Comparison of ENCODE assay signal across 23 cellular contexts in genomic region chr7:38890597-38890996, GRCh38. TPM values are rescaled to one million over a fixed set of nuclear protein-coding genes. Genes with fewer than 3 reads are reported as not detected.
DNase-seq lines count a peak whose midpoint lies in the region; ATAC-seq, FAIRE-seq and TF ChIP-seq lines count a peak whose summit lies in the region.
"Had no signal": no experiment of that assay in that cellular context is flagged by ENCODE, and none has a peak within 500 bp of the region (broad histone marks: within the 10 kb centered on the region; RNA-seq: fewer than 3 reads in every experiment).

No MANE protein-coding gene starts in this region.

- H4K20me1 ChIP-seq in K562 (replicated peaks; ENCODE audit: control insufficient read depth, insufficient read depth, low read length), result no peaks in the 10 kb centered on the region
- H4K20me1 ChIP-seq: BLaER1 had no signal

- peaks cover 3% of the 10 kb centered on the region; the same call in 1 of the 2 replicates for H3K36me3 Mint-ChIP-seq in WTC11

- H3K9me3 ChIP-seq in HEK293 (ENCODE audit: control insufficient read depth, insufficient read depth, low read depth, low read length) (no peaks in the 10 kb centered on the region), K562 (replicated peaks; ENCODE audit: control insufficient read depth, insufficient read depth, low read depth, low read length) (no peaks in the 10 kb centered on the region; the same call in 1 of the 2 replicates)
- H3K9me3 ChIP-seq: BE2C had no signal

- 69% methylated on average over 6 of the region's 6 CpGs for WGBS in K562 (ENCODE audit: insufficient coverage, low coverage, missing lambda C conversion rate)

- POLR2A ChIA-PET in HEK293 (lab: Yijun Ruan, JAX) (no interaction called here), WTC11 (lab: Charles Lee) (no interaction called here), K562 (lab: Yijun Ruan, JAX) (no interaction called here), GM10248 (lab: Yijun Ruan, JAX) (no interaction called here)

- no peak for TF ChIP-seq POLR2A in K562 (conservative IDR thresholded peaks at IDR 0.05)

- H3K9ac ChIP-seq in K562 (ENCODE audit: insufficient read depth in 1 of 2, low read depth in 2 of 2, low read length in 2 of 2), result no peak overlapping the region
- H3K9ac ChIP-seq: BLaER1 had no signal

- no peaks in the 10 kb centered on the region for H3K27me3 ChIP-seq in K562 (ENCODE audit: control insufficient read depth in 2 of 2, insufficient read depth in 2 of 2, low read length in 2 of 2)
- H3K27me3 ChIP-seq: BE2C, BLaER1 had no signal

- no peak overlapping the region for H3K27ac Mint-ChIP-seq in WTC11
- H3K27ac Mint-ChIP-seq: CD14-positive monocyte; CD4-positive, alpha-beta memory T cell; CD4-positive, CD25-positive, alpha-beta regulatory T cell had no signal

- H3K79me2 ChIP-seq in K562 (ENCODE audit: control insufficient read depth, insufficient read depth, low read length), result no peaks in the 10 kb centered on the region

- TF ChIP-seq EP300 in K562 (IDR thresholded peaks at IDR 0.05; ENCODE audit: low read length), result no peak

- peaks cover 34% of the 10 kb centered on the region for H3K4me1 Mint-ChIP-seq in WTC11

- H3K27ac ChIP-seq in HEK293 (ENCODE audit: extremely low read depth, low read depth, low read length) (no peak overlapping the region), K562 (ENCODE audit: extremely low read depth, low read depth, low read length) (no peak overlapping the region)
- H3K27ac ChIP-seq: BLaER1 had no signal

- ATAC-seq in WTC11 (no peak), K562 (no peak)

- no peak overlapping the region for H3K4me2 ChIP-seq in K562 (ENCODE audit: insufficient read depth, low read length)
- H3K4me2 ChIP-seq: BLaER1 had no signal

- no peak for TF ChIP-seq CTCF in HEK293 (tag by site-specific recombination; IDR thresholded peaks at IDR 0.05)
- TF ChIP-seq CTCF in WTC11 (IDR thresholded peaks at IDR 0.05), result no peak
- no peak for TF ChIP-seq CTCF in K562 (IDR thresholded peaks at IDR 0.05 in 2 of 3, conservative IDR thresholded peaks at IDR 0.05 in 1 of 3; ENCODE audit: insufficient read depth in 2 of 3, low read depth in 1 of 3, low read length in 3 of 3)
- TF ChIP-seq CTCF in GM10248 (IDR thresholded peaks at IDR 0.05; ENCODE audit: control extremely low read depth, extremely low read depth, low read depth, missing control alignments), result no peak

- H3K4me3 ChIP-seq in HEK293 (ENCODE audit: low read depth, low read length), result no peak overlapping the region
- no peak overlapping the region for H3K4me3 ChIP-seq in K562
- H3K4me3 ChIP-seq: BLaER1 had no signal

- FAIRE-seq in K562 (lab: Jason Lieb, UNC), result no peak
- FAIRE-seq: A204.1 had no signal

- in situ Hi-C loops in K562 (cut with MboI), result no loop called here

- no peaks in the 10 kb centered on the region for H3K27me3 Mint-ChIP-seq in WTC11 (ENCODE audit: low read depth)
- H3K27me3 Mint-ChIP-seq: CD4-positive, alpha-beta memory T cell; CD4-positive, CD25-positive, alpha-beta regulatory T cell; CD8-positive, alpha-beta memory T cell had no signal

- H2AFZ ChIP-seq in K562 (ENCODE audit: low read depth, low read length), result no peak overlapping the region

- H3K4me3 Mint-ChIP-seq in WTC11, result no peak overlapping the region
- H3K4me3 Mint-ChIP-seq: CD14-positive monocyte; CD4-positive, alpha-beta memory T cell; CD4-positive, CD25-positive, alpha-beta regulatory T cell; CD8-positive, alpha-beta memory T cell had no signal

- intact Hi-C loops in K562 (cut with micrococcal nuclease), result no loop called here

- DNase-seq in WTC11 (ENCODE audit: low spot score) (no peak), K562 (ENCODE audit: extremely low read depth in 1 of 4, low spot score in 3 of 4) (no peak), HCEC 1CT (no peak), GM10248 (ENCODE audit: extremely low spot score) (no peak)
- DNase-seq in stimulated activated naive CD4-positive, alpha-beta T cell (lab: John Stamatoyannopoulos, UW), result no peak
- DNase-seq: 8988T; ACHN; BE2C; C1 segment of cervical spinal cord; CD4-positive, alpha-beta memory T cell; CD4-positive, CD25-positive, alpha-beta regulatory T cell; CD8-positive, alpha-beta memory T cell; COR-L47; DMS 273 treated with DMSO at 0.1 percent for 48 hours; DMS153; DMS79; DND-41; EL; GDM1 had no signal

- peaks cover 0 to under 1% of the 10 kb centered on the region in 2 experiments; a peak in 1 of 3 replicates for H3K36me3 ChIP-seq in HEK293 (ENCODE audit: control insufficient read depth in 2 of 2, insufficient read depth in 1 of 2, low read length in 2 of 2)
- H3K36me3 ChIP-seq in K562 (ENCODE audit: control insufficient read depth, insufficient read depth, low read length), result 0 out of 3 replicates have a peak, but pooled peaks cover 2% of the 10 kb centered on the region
- H3K36me3 ChIP-seq: BE2C had no signal

- H3K4me1 ChIP-seq in HEK293 (ENCODE audit: control insufficient read depth, insufficient read depth, low read length) (no peaks in the 10 kb centered on the region), K562 (replicated peaks in 1 of 2; ENCODE audit: control insufficient read depth in 2 of 2, insufficient read depth in 2 of 2, low read length in 2 of 2) (no peaks in the 10 kb centered on the region; a peak in 2 of 5 replicates)
- H3K4me1 ChIP-seq: BE2C, BLaER1 had no signal

- no peak for TF ChIP-seq RAD21 in K562 (CRISPR knock-in tag; conservative IDR thresholded peaks at IDR 0.05 in 1 of 2, IDR thresholded peaks at IDR 0.05 in 1 of 2)

- no peaks in the 10 kb centered on the region for H3K9me1 ChIP-seq in K562 (ENCODE audit: control insufficient read depth, insufficient read depth, low read length)

- H3K9me3 Mint-ChIP-seq in WTC11, result no peaks in the 10 kb centered on the region

- BruUV-seq in K562 (replicated peaks; lab: Mats Ljungman, UMichigan), result no TSS peak

- CTCF ChIA-PET in HEK293 (lab: Yijun Ruan, JAX) (interaction anchor here (0.6 kb wide), 1 partner anchor 12 kb away, joined by 3 read pairs; no protein-coding TSS in a partner anchor), WTC11 (lab: Charles Lee) (no interaction called here), K562 (lab: Yijun Ruan, JAX; ENCODE audit: low intra/inter-chr PET ratio) (no interaction called here), GM10248 (lab: Yijun Ruan, JAX) (interaction anchor here (1.1 kb wide), 1 partner anchor 30 kb away, joined by 4 read pairs; no protein-coding TSS in a partner anchor)

TF ChIP-seq in HEK293, 187 proteins besides CTCF, POLR2A, EP300 and RAD21:
- TF ChIP-seq ZNF121 (tag by site-specific recombination; IDR thresholded peaks at IDR 0.05) (peak; percentile 79; the same call in 1 of the 2 replicates), ZNF664 (tag by site-specific recombination; IDR thresholded peaks at IDR 0.05) (no peak), ZNF624 (tag by site-specific recombination; IDR thresholded peaks at IDR 0.05) (no peak)

TF ChIP-seq in WTC11, 78 proteins besides CTCF, POLR2A, EP300 and RAD21:
- peak; percentile 64; the same call in 1 of the 2 replicates for TF ChIP-seq GTF2I (CRISPR knock-in tag; conservative IDR thresholded peaks at IDR 0.05)
- no peak for TF ChIP-seq ZNF423 (CRISPR knock-in tag; IDR thresholded peaks at IDR 0.05)
- TF ChIP-seq ZNF121 (CRISPR knock-in tag; IDR thresholded peaks at IDR 0.05), result peak; percentile 79

TF ChIP-seq in K562, 482 proteins besides CTCF, POLR2A, EP300 and RAD21 (continues in another document):
- TF ChIP-seq U2AF1 (optimal IDR thresholded peaks at IDR 0.05; ENCODE audit: low read depth, low read length), result no peak
- TF ChIP-seq ZNF121 (CRISPR knock-in tag; conservative IDR thresholded peaks at IDR 0.05), result peak; percentile 95
- TF ChIP-seq ZNF766 (CRISPR knock-in tag; conservative IDR thresholded peaks at IDR 0.05), result no peak
- TF ChIP-seq DEAF1 (CRISPR knock-in tag; IDR thresholded peaks at IDR 0.05), result no peak

RNA-seq across cellular contexts. Expression of gene VPS41, which starts 18.4 kb away (rescaled TPM):
- total RNA-seq in WTC11 (2021) (50.3 to 59.2 TPM (median 56.2 TPM) in 3 replicates), K562 (2014; rRNA removed) (23.4 and 29.0 TPM in 2 replicates), K562 (2014; rRNA removed; fragmentation: Illumina TruSeq; extraction: Trizol) (46.8 and 51.1 TPM in 2 replicates), K562 (2015; rRNA removed; fragmentation: Illumina TruSeq; extraction: Trizol) (38.0 and 42.4 TPM in 2 replicates), K562 (2021) (42.7 and 44.1 TPM in 2 replicates)
- 25.9 and 119 TPM in 2 replicates for total RNA-seq in K562 (2011; cell fraction: chromatin; rRNA removed; ENCODE audit: low replicate concordance)
- total RNA-seq in K562 (2011; cell fraction: nucleolus; rRNA removed), result 10.8 and 20.7 TPM in 2 replicates
- total RNA-seq in K562 (2011; cell fraction: nucleoplasm; rRNA removed), result 29.7 and 40.4 TPM in 2 replicates
- polyA plus RNA-seq in K562 (2011; rRNA removed) (30.9 and 34.2 TPM in 2 replicates), K562 (2014; fragmentation: Illumina TruSeq; extraction: Trizol) (32.1 and 38.6 TPM in 2 replicates), K562 (2014; fragmentation: Nextera tagmentation; extraction: Ambion mirVana) (10 to 100 TPM; 21.9 to 23.0 TPM), K562 (2014; rRNA removed) (17.5 and 17.7 TPM in 2 replicates)
- 3.9 and 11.1 TPM in 2 replicates for polyA plus RNA-seq in K562 (2011; cell fraction: cytosol; rRNA removed)
- polyA plus RNA-seq in K562 (2011; cell fraction: nucleus; rRNA removed), result 75.1 and 119 TPM in 2 replicates
- polyA plus RNA-seq in K562 (2012), result 29.4 and 36.9 TPM in 2 replicates
- polyA minus RNA-seq in K562 (2011; rRNA and poly(A)+ RNA removed), result 114 and 126 TPM in 2 replicates
- 12.6 and 14.3 TPM in 2 replicates for polyA minus RNA-seq in K562 (2011; cell fraction: cytosol; rRNA and poly(A)+ RNA removed)
- 37.0 and 81.1 TPM in 2 replicates for polyA minus RNA-seq in K562 (2011; cell fraction: nucleus; rRNA and poly(A)+ RNA removed)

Comparison
In these comparisons a context has a peak if more than half of its experiments do, and no peak if none do; other contexts are left out.
1. CTCF ChIA-PET loops: an anchor here in HEK293 (0.6 kb wide) and GM10248 (1.1 kb wide); none called in WTC11 and K562.
2. Of the 44 proteins assayed by ChIP-seq in both K562 and HEK293: peak only in K562: none; only in HEK293: none; in both: ZNF121; in neither: 43.